10 cellular contexts compared by ENCODE assay signal in genomic region chr11:96311120-96311568, GRCh38. TPM values are rescaled to one million over a fixed set of nuclear protein-coding genes. Genes with fewer than 3 reads are reported as not detected.
A peak's percentile ranks its signal among the peaks of the same experiment; 100 is the strongest.
DNase-seq lines count a peak whose midpoint lies in the region; ATAC-seq and TF ChIP-seq lines count a peak whose summit lies in the region.
"Had no signal": no experiment of that assay in that cellular context is flagged by ENCODE, and none has a peak within 500 bp of the region (broad histone marks: within the 10 kb centered on the region; RNA-seq: fewer than 3 reads in every experiment).

No MANE protein-coding gene starts in this region.

- H3K27me3 ChIP-seq in CD8-positive, alpha-beta T cell (ENCODE audit: insufficient read depth, low read length), result no peaks in the 10 kb centered on the region

- CTCF ChIA-PET in CD8-positive, alpha-beta T cell (lab: Charles Lee), result interaction anchor here (1.6 to 9.1 kb wide), 2 partner anchors 23 to 30 kb away, joined by 3 to 60 read pairs; partner anchors contain the start of gene MAML2

- H3K9me3 ChIP-seq in CD8-positive, alpha-beta T cell (ENCODE audit: low read length), result no peaks in the 10 kb centered on the region

- peaks cover 36% of the 10 kb centered on the region for H3K36me3 Mint-ChIP-seq in CD8-positive, alpha-beta T cell
- H3K36me3 Mint-ChIP-seq in osteocyte (ENCODE audit: unreplicated experiment), result peaks cover 2% of the 10 kb centered on the region

- POLR2A ChIA-PET in CD8-positive, alpha-beta T cell (lab: Charles Lee), result interaction anchor here (1.0 to 1.8 kb wide), 3 partner anchors 11 to 205 kb away, joined by 3 to 4 read pairs (median 4); no protein-coding TSS in a partner anchor

- intact Hi-C loops in CD8-positive, alpha-beta T cell (cut with DNase I, micrococcal nuclease), result no loop called here

- H3K9me3 Mint-ChIP-seq in CD8-positive, alpha-beta T cell, result no peaks in the 10 kb centered on the region
- no peaks in the 10 kb centered on the region for H3K9me3 Mint-ChIP-seq in osteocyte (ENCODE audit: unreplicated experiment)
- H3K9me3 Mint-ChIP-seq: activated T-cell treated with anti-CD3 and anti-CD28 coated beads, Interleukin-2, amount 50 U/mL, for 4 hours had no signal

- ATAC-seq in CD8-positive, alpha-beta T cell, result no peak
- no peak for ATAC-seq in GM19324 (IDR thresholded peaks at IDR 0.05; ENCODE audit: low FRiP score, unreplicated experiment)
- no peak for ATAC-seq in GM18498 (IDR thresholded peaks at IDR 0.05; ENCODE audit: unreplicated experiment)
- ATAC-seq: activated T-cell treated with anti-CD3 and anti-CD28 coated beads, Interleukin-2, amount 50 U/mL, for 4 hours had no signal

- no peak for DNase-seq in CD8-positive, alpha-beta T cell
- peak; percentile 23 for DNase-seq in NCI-H2196 treated with DMSO at 0.1 percent for 48 hours (lab: John Stamatoyannopoulos, UW; ENCODE audit: unreplicated experiment)
- DNase-seq in dedifferentiated amniotic fluid mesenchymal stem cell (ENCODE audit: extremely low spot score), result peak; percentile 78
- DNase-seq in osteocyte (ENCODE audit: extremely low spot score, unreplicated experiment), result no peak
- DNase-seq in stimulated activated CD8-positive, alpha-beta memory T cell treated with anti-CD3 and anti-CD28 coated beads, Interleukin-4, amount 100 ng/mL, for 48 hours, result no peak
- DNase-seq in NCI-H345 treated with DMSO at 0.1 percent for 48 hours (lab: John Stamatoyannopoulos, UW; ENCODE audit: unreplicated experiment), result no peak
- DNase-seq: activated T-cell treated with anti-CD3 and anti-CD28 coated beads, Interleukin-2, amount 50 U/mL, for 4 hours; NCI-H1694 treated with DMSO at 0.1 percent for 48 hours had no signal

- peaks cover 63% of the 10 kb centered on the region for H3K4me1 ChIP-seq in CD8-positive, alpha-beta T cell (ENCODE audit: insufficient read depth, low read length)

- no peak overlapping the region for H3K4me3 ChIP-seq in CD8-positive, alpha-beta T cell (ENCODE audit: low read depth, low read length)

- H3K4me3 Mint-ChIP-seq in CD8-positive, alpha-beta T cell, result no peak overlapping the region
- no peak overlapping the region for H3K4me3 Mint-ChIP-seq in osteocyte (ENCODE audit: unreplicated experiment)
- H3K4me3 Mint-ChIP-seq: activated T-cell treated with anti-CD3 and anti-CD28 coated beads, Interleukin-2, amount 50 U/mL, for 4 hours had no signal

- H3K27me3 Mint-ChIP-seq in CD8-positive, alpha-beta T cell (ENCODE audit: low read depth), result no peaks in the 10 kb centered on the region
- no peaks in the 10 kb centered on the region for H3K27me3 Mint-ChIP-seq in osteocyte (ENCODE audit: unreplicated experiment)

- peaks cover 86% of the 10 kb centered on the region for H3K4me1 Mint-ChIP-seq in CD8-positive, alpha-beta T cell (ENCODE audit: low read depth)
- H3K4me1 Mint-ChIP-seq in osteocyte (ENCODE audit: unreplicated experiment), result peaks cover 94% of the 10 kb centered on the region

- H3K36me3 ChIP-seq in CD8-positive, alpha-beta T cell (ENCODE audit: insufficient read depth, low read length), result no peaks in the 10 kb centered on the region

- no peak overlapping the region for H3K27ac ChIP-seq in CD8-positive, alpha-beta T cell (ENCODE audit: low read depth, low read length)

- TF ChIP-seq CTCF in CD8-positive, alpha-beta T cell (IDR thresholded peaks at IDR 0.05), result no peak
- TF ChIP-seq CTCF in osteocyte (IDR thresholded peaks at IDR 0.05), result no peak

- H3K27ac Mint-ChIP-seq in CD8-positive, alpha-beta T cell, result peak overlapping the region; percentile 55
- H3K27ac Mint-ChIP-seq in osteocyte (ENCODE audit: unreplicated experiment), result peak overlapping the region; percentile 78

RNA-seq across cellular contexts. Expression of gene MAML2, which starts 31.9 kb away (rescaled TPM):
- 10 to 100 TPM; 41.2 to 42.3 TPM for total RNA-seq in CD8-positive, alpha-beta T cell
- total RNA-seq in osteocyte, result 28.0 and 29.3 TPM in 2 replicates

Comparison
In these comparisons a context has a peak if more than half of its experiments do, and no peak if none do; other contexts are left out.
1. DNase-seq: peak in NCI-H2196 treated with DMSO at 0.1 percent for 48 hours (single experiment) and dedifferentiated amniotic fluid mesenchymal stem cell (single experiment); none in CD8-positive, alpha-beta T cell (0 of 7), osteocyte (single experiment), stimulated activated CD8-positive, alpha-beta memory T cell treated with anti-CD3 and anti-CD28 coated beads, Interleukin-4, amount 100 ng/mL, for 48 hours (single experiment) and NCI-H345 treated with DMSO at 0.1 percent for 48 hours (single experiment).